ENCODE assay signal across 33 cellular contexts in genomic region chr11:64520013-64520412, GRCh38. TPM values are rescaled to one million over a fixed set of nuclear protein-coding genes. Genes with fewer than 3 reads are reported as not detected.
"Had no signal": no experiment of that assay in that cellular context is flagged by ENCODE, and none has a peak within 500 bp of the region (broad histone marks: within the 10 kb centered on the region; RNA-seq: fewer than 3 reads in every experiment).

No MANE protein-coding gene starts in this region.

- H3K4me3 ChIP-seq: MG63 had no signal

- DNase-seq: Karpas-422, Kasumi-1, MG63, MM.1S, MV-4-11, NCI-H1048, NCI-H1092, NCI-H1092 treated with DMSO at 0.1 percent for 48 hours, NCI-H1417 treated with DMSO at 0.1 percent for 48 hours, NCI-H1436, NCI-H1436 treated with DMSO at 0.1 percent for 48 hours, NCI-H146, NCI-H1694, NCI-H1694 treated with DMSO at 0.1 percent for 48 hours, NCI-H187, NCI-H187 treated with DMSO at 0.1 percent for 48 hours, NCI-H1930, NCI-H2029, NCI-H2029 treated with DMSO at 0.1 percent for 48 hours, NCI-H2081, NCI-H2081 treated with DMSO at 0.1 percent for 48 hours, NCI-H2107, NCI-H2171, NCI-H2227 treated with DMSO at 0.1 percent for 48 hours, NCI-H226, NCI-H345, NCI-H446, NCI-H446 treated with DMSO at 0.1 percent for 48 hours, NCI-H510A, NCI-H510A treated with DMSO at 0.1 percent for 48 hours had no signal

- H3K36me3 ChIP-seq: MG63 had no signal

RNA-seq across cellular contexts. Expression of gene SLC22A11, which starts 35.7 kb away (rescaled TPM):
- total RNA-seq: LHCN-M2, M059J, MCF 10A had no signal
